Comparison of ENCODE assay signal across 31 cellular contexts in the genomic region with DNA sequence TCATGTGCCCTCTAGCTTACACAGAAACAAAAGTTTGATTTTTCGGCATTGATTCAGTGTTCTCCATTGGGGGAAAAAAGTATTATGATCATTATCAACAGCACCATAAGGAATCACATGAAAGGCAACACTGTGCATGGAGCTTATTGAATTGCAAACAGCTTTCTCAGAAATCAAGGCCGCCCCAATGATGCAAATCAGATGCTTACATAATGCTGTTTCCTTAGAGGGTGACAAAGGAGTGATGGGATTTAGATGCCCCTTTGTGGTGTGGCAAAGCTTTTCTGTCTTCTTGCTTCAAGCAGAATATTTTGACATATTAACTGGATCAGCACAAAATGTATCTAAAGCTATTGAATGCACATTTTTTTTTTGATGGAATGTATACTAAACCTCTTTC.
"Had no signal": no experiment of that assay in that cellular context is flagged by ENCODE, and none has a peak within 500 bp of the region (broad histone marks: within the 10 kb centered on the region; RNA-seq: fewer than 3 reads in every experiment).

No MANE protein-coding gene starts in this region.

- DNase-seq: cortex of kidney; effector memory CD8-positive, alpha-beta T cell; foreskin fibroblast; gastrocnemius medialis; head of caudate nucleus; left ventricle myocardium superior; lower lobe of right lung; mucosa of descending colon; naive B cell; occipital lobe; pancreas; stimulated activated CD4-positive, alpha-beta T cell treated with anti-CD3 and anti-CD28 coated beads, Interleukin-12 subunit alpha, Interleukin-12 subunit beta, amount 100 ng/mL, for 4 hours; stimulated activated CD4-positive, alpha-beta T cell treated with anti-CD3 and anti-CD28 coated beads, Interleukin-1b, Interleukin-23, amount 100 ng/mL, for 48 hours; stimulated activated CD4-positive, alpha-beta T cell treated with anti-CD3 and anti-CD28 coated beads, Interleukin-4, amount 100 ng/mL, for 1 hour; stimulated activated CD8-positive, alpha-beta memory T cell treated with anti-CD3 and anti-CD28 coated beads, Interleukin-4, amount 100 ng/mL, for 48 hours; stimulated activated naive CD4-positive, alpha-beta T cell; stimulated activated naive CD8-positive, alpha-beta T cell treated with anti-CD3 and anti-CD28 coated beads, Interleukin-15, amount 100 ng/mL, for 72 hours; transverse colon; upper lobe of right lung; uterus had no signal

- H3K27me3 Mint-ChIP-seq: memory B cell; stimulated activated naive CD8-positive, alpha-beta T cell treated with anti-CD3 and anti-CD28 coated beads, Interleukin-15, amount 100 ng/mL, for 72 hours had no signal

- H3K36me3 ChIP-seq: gastrocnemius medialis, lower lobe of right lung, neural progenitor cell, pancreas, prostate gland, right atrium auricular region, suprapubic skin, transverse colon, upper lobe of right lung, uterus had no signal

- H3K27me3 ChIP-seq: gastrocnemius medialis, neural progenitor cell, pancreas, right atrium auricular region, suprapubic skin, transverse colon, upper lobe of right lung, uterus had no signal

- H3K27ac ChIP-seq: epithelial cell of prostate, gastrocnemius medialis, lower lobe of right lung, neural progenitor cell, pancreas, prostate gland, right atrium auricular region, suprapubic skin, transverse colon, upper lobe of right lung, uterus had no signal

- H3K4me3 Mint-ChIP-seq: effector memory CD8-positive, alpha-beta T cell; memory B cell; naive B cell; natural killer cell treated with Interleukin-12 subunit alpha and Interleukin-12 subunit beta and Interleukin-15 and Interleukin-18, amount 100 ng/mL, for 72 hours; neural progenitor cell; stimulated activated naive CD8-positive, alpha-beta T cell treated with anti-CD3 and anti-CD28 coated beads, Interleukin-15, amount 100 ng/mL, for 72 hours had no signal

- H3K4me1 Mint-ChIP-seq: neural progenitor cell had no signal

- H3K4me1 ChIP-seq: gastrocnemius medialis, lower lobe of right lung, pancreas, prostate gland, right atrium auricular region, suprapubic skin, transverse colon, upper lobe of right lung, uterus had no signal

- H3K9ac ChIP-seq: neural progenitor cell had no signal

- H3K4me2 ChIP-seq: neural progenitor cell, smooth muscle cell had no signal

- H3K27ac Mint-ChIP-seq: effector memory CD8-positive, alpha-beta T cell; memory B cell; naive B cell; natural killer cell treated with Interleukin-12 subunit alpha and Interleukin-12 subunit beta and Interleukin-15 and Interleukin-18, amount 100 ng/mL, for 72 hours; neural progenitor cell; stimulated activated naive CD8-positive, alpha-beta T cell treated with anti-CD3 and anti-CD28 coated beads, Interleukin-15, amount 100 ng/mL, for 72 hours had no signal

- H3K9me3 ChIP-seq: gastrocnemius medialis, lower lobe of right lung, mucosa of descending colon, pancreas, prostate gland, suprapubic skin, upper lobe of right lung had no signal

- H3K9me3 Mint-ChIP-seq: effector memory CD8-positive, alpha-beta T cell; natural killer cell treated with Interleukin-12 subunit alpha and Interleukin-12 subunit beta and Interleukin-15 and Interleukin-18, amount 100 ng/mL, for 72 hours; neural progenitor cell; stimulated activated naive CD8-positive, alpha-beta T cell treated with anti-CD3 and anti-CD28 coated beads, Interleukin-15, amount 100 ng/mL, for 72 hours had no signal

- FAIRE-seq: keratinocyte, pancreas had no signal

- H3K36me3 Mint-ChIP-seq: memory B cell; naive B cell; natural killer cell treated with Interleukin-12 subunit alpha and Interleukin-12 subunit beta and Interleukin-15 and Interleukin-18, amount 100 ng/mL, for 72 hours; neural progenitor cell had no signal

- H3K4me3 ChIP-seq: gastrocnemius medialis, lower lobe of right lung, mucosa of descending colon, neural progenitor cell, pancreas, prostate gland, right atrium auricular region, smooth muscle cell, suprapubic skin, transverse colon, upper lobe of right lung, uterus had no signal

- ATAC-seq: effector memory CD8-positive, alpha-beta T cell; esophagus mucosa; gastrocnemius medialis; left ventricle myocardium superior; lower lobe of right lung; mucosa of descending colon; natural killer cell treated with Interleukin-12 subunit alpha and Interleukin-12 subunit beta and Interleukin-15 and Interleukin-18, amount 100 ng/mL, for 72 hours; pancreas; sciatic nerve; stimulated activated naive CD8-positive, alpha-beta T cell treated with anti-CD3 and anti-CD28 coated beads, Interleukin-15, amount 100 ng/mL, for 72 hours; upper lobe of right lung had no signal

- H2AFZ ChIP-seq: neural progenitor cell had no signal
